ENCODE assay signal across 1 cellular context in the genomic region with DNA sequence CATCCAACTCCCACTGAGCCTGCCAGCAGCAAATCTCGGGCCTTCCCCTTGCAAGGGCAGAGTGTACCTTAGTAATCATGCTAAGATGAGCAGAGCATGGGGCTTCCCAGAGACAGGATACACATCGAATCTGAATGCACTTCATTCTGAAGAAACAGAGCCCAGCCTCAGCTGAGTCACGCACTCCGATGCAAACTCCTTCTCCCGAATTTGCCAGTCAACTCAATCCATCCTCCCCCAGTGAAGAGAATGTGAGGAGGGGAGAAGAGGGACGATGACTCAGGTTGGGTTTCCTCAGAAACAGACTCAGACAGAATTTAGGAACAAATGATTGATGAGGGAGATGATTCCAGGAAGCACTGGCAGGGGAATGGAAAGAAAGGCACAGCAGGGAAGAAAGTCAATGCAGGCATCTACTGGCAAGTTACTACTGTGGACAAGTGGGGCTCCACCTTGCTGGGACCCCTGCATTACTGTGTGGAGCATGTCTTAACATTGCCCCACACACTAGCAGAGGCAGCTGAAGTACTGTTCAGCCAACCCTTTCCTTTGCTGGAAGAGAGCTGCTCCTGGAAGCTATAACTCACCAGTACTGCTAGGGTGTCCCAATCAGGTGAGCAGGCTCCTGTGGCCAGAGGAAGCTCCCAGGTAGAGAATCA.
TF ChIP-seq lines count a peak whose summit lies in the region.

No MANE protein-coding gene starts in this region.

TF ChIP-seq in HepG2, 621 proteins besides CTCF, POLR2A, EP300 and RAD21:
- TF ChIP-seq, protein P1, sequence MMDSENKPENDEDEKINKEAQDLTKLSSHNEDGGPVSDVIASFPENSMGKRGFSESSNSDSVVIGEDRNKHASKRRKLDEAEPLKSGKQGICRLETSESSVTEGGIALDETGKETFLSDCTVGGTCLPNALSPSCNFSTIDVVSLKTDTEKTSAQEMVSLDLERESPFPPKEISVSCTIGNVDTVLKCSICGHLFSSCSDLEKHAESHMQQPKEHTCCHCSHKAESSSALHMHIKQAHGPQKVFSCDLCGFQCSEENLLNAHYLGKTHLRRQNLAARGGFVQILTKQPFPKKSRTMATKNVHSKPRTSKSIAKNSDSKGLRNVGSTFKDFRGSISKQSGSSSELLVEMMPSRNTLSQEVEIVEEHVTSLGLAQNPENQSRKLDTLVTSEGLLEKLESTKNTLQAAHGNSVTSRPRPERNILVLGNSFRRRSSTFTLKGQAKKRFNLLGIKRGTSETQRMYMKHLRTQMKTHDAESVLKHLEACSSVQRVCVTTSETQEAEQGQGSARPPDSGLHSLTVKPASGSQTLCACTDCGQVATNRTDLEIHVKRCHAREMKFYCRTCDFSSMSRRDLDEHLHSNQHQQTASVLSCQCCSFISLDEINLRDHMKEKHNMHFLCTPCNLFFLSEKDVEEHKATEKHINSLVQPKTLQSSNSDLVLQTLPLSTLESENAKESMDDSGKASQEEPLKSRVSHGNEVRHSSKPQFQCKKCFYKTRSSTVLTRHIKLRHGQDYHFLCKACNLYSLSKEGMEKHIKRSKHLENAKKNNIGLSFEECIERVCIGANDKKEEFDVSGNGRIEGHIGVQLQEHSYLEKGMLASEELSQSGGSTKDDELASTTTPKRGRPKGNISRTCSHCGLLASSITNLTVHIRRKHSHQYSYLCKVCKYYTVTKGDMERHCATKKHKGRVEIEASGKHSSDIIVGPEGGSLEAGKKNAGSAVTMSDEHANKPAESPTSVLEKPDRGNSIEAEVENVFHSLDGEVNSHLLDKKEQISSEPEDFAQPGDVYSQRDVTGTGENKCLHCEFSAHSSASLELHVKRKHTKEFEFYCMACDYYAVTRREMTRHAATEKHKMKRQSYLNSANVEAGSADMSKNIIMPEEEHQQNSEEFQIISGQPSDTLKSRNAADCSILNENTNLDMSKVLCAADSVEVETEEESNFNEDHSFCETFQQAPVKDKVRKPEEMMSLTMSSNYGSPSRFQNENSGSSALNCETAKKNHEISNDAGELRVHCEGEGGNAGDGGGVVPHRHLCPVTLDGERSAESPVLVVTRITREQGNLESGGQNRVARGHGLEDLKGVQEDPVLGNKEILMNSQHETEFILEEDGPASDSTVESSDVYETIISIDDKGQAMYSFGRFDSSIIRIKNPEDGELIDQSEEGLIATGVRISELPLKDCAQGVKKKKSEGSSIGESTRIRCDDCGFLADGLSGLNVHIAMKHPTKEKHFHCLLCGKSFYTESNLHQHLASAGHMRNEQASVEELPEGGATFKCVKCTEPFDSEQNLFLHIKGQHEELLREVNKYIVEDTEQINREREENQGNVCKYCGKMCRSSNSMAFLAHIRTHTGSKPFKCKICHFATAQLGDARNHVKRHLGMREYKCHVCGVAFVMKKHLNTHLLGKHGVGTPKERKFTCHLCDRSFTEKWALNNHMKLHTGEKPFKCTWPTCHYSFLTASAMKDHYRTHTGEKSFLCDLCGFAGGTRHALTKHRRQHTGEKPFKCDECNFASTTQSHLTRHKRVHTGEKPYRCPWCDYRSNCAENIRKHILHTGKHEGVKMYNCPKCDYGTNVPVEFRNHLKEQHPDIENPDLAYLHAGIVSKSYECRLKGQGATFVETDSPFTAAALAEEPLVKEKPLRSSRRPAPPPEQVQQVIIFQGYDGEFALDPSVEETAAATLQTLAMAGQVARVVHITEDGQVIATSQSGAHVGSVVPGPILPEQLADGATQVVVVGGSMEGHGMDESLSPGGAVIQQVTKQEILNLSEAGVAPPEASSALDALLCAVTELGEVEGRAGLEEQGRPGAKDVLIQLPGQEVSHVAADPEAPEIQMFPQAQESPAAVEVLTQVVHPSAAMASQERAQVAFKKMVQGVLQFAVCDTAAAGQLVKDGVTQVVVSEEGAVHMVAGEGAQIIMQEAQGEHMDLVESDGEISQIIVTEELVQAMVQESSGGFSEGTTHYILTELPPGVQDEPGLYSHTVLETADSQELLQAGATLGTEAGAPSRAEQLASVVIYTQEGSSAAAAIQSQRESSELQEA (CRISPR knock-in tag; IDR thresholded peaks at IDR 0.05; ENCODE audit: not compliant biosample characterization): no peak
- TF ChIP-seq ELF1 (CRISPR knock-in tag; IDR thresholded peaks at IDR 0.05) (no peak), ATAD3A (CRISPR knock-in tag; IDR thresholded peaks at IDR 0.05) (no peak), SMAD1 (CRISPR knock-in tag; IDR thresholded peaks at IDR 0.05; ENCODE audit: borderline replicate concordance, low read depth) (no peak), ZNF17 (CRISPR knock-in tag; IDR thresholded peaks at IDR 0.05) (no peak), TRIM24 (CRISPR knock-in tag; IDR thresholded peaks at IDR 0.05) (no peak), MAF1 (CRISPR knock-in tag; IDR thresholded peaks at IDR 0.05; ENCODE audit: borderline replicate concordance) (no peak)
